Comparison of ENCODE assay signal across 1 cellular context in genomic region chr4:55175779-55176231, GRCh38.
A peak's percentile ranks its signal among the peaks of the same experiment; 100 is the strongest.
TF ChIP-seq lines count a peak whose summit lies in the region.

No MANE protein-coding gene starts in this region.

TF ChIP-seq in GM23338, 12 proteins besides CTCF, POLR2A, EP300 and RAD21:
- TF ChIP-seq ETS1 (IDR thresholded peaks at IDR 0.05) (0 out of 2 replicates have a peak, but pooled peaks have one; percentile 8), EZH2 (IDR thresholded peaks at IDR 0.05; ENCODE audit: low read depth, unreplicated experiment) (no peak)
